In genomic region chr16:12362482-12363458, GRCh38 we compare ENCODE assay signal across 13 cellular contexts.
DNase-seq lines count a peak whose midpoint lies in the region; ATAC-seq and TF ChIP-seq lines count a peak whose summit lies in the region.
"Had no signal": no experiment of that assay in that cellular context is flagged by ENCODE, and none has a peak within 500 bp of the region (broad histone marks: within the 10 kb centered on the region; RNA-seq: fewer than 3 reads in every experiment).

No MANE protein-coding gene starts in this region.

- H3K9me3 Mint-ChIP-seq in glutamatergic neuron (ENCODE audit: unreplicated experiment), result no peaks in the 10 kb centered on the region

- H3K27ac Mint-ChIP-seq in glutamatergic neuron (ENCODE audit: unreplicated experiment), result peak overlapping the region; percentile 97
- H3K27ac Mint-ChIP-seq: activated naive CD8-positive, alpha-beta T cell treated with anti-CD3 and anti-CD28 coated beads, Interleukin-2, amount 50 U/mL, for 24 hours had no signal

- no peak overlapping the region for H3K27ac ChIP-seq in aorta (ENCODE audit: low read depth in 1 of 2, low read length in 2 of 2)

- peaks cover 0 to 3% of the 10 kb centered on the region in 2 donors for H3K36me3 ChIP-seq in aorta (ENCODE audit: control insufficient read depth in 1 of 2, insufficient read depth in 2 of 2, low read length in 1 of 2)

- WGBS in aorta, 2 donors, result 27 to 40% methylated on average over 10 of the region's 10 CpGs

- peaks cover 1% of the 10 kb centered on the region for H3K27me3 Mint-ChIP-seq in glutamatergic neuron (ENCODE audit: unreplicated experiment)
- H3K27me3 Mint-ChIP-seq: activated naive CD8-positive, alpha-beta T cell treated with anti-CD3 and anti-CD28 coated beads, Interleukin-2, amount 50 U/mL, for 24 hours had no signal

- no peaks in the 10 kb centered on the region for H3K4me1 ChIP-seq in aorta (ENCODE audit: control insufficient read depth in 1 of 2, insufficient read depth in 2 of 2, low read length in 2 of 2)

- ATAC-seq in Right ventricle myocardium inferior (peak; percentile 90), aorta (ENCODE audit: low FRiP score) (peak; percentile 79), GM21526 (IDR thresholded peaks at IDR 0.05; ENCODE audit: low FRiP score, unreplicated experiment) (no peak)
- ATAC-seq: activated naive CD8-positive, alpha-beta T cell treated with anti-CD3 and anti-CD28 coated beads, Interleukin-2, amount 50 U/mL, for 24 hours had no signal

- H3K27me3 ChIP-seq in aorta (ENCODE audit: control insufficient read depth in 1 of 2, insufficient read depth in 2 of 2, low read length in 1 of 2), result no peaks in the 10 kb centered on the region

- peaks cover 31% of the 10 kb centered on the region for H3K4me1 Mint-ChIP-seq in glutamatergic neuron (ENCODE audit: low read depth, unreplicated experiment)
- H3K4me1 Mint-ChIP-seq: activated naive CD8-positive, alpha-beta T cell treated with anti-CD3 and anti-CD28 coated beads, Interleukin-2, amount 50 U/mL, for 24 hours had no signal

- H3K4me3 ChIP-seq in aorta (ENCODE audit: low read length in 2 of 2), result no peak overlapping the region

- intact Hi-C loops in Right ventricle myocardium inferior (cut with DNase I), result no loop called here
- intact Hi-C loops in cardiac septum (cut with DNase I), result no loop called here
- intact Hi-C loops in aorta (cut with DNase I), result no loop called here

- peak overlapping the region; percentile 36 for H3K4me3 Mint-ChIP-seq in glutamatergic neuron (ENCODE audit: unreplicated experiment)
- H3K4me3 Mint-ChIP-seq: activated naive CD8-positive, alpha-beta T cell treated with anti-CD3 and anti-CD28 coated beads, Interleukin-2, amount 50 U/mL, for 24 hours had no signal

- no peaks in the 10 kb centered on the region for H3K9me3 ChIP-seq in aorta (ENCODE audit: control insufficient read depth, low read length)

- TF ChIP-seq CTCF in glutamatergic neuron (IDR thresholded peaks at IDR 0.05; ENCODE audit: partially characterized antibody, unreplicated experiment), result peak; percentile 22

- H3K36me3 Mint-ChIP-seq in glutamatergic neuron (ENCODE audit: unreplicated experiment), result peaks cover 4% of the 10 kb centered on the region

- DNase-seq in Right ventricle myocardium inferior (ENCODE audit: missing footprints) (no peak), cardiac septum (ENCODE audit: low spot score) (no peak), glutamatergic neuron (peak; percentile 92), pons (ENCODE audit: low spot score) (peak; percentile 84), aorta (peak in 1 of 2 donors; percentile 65), iPS-NIHi7 (ENCODE audit: extremely low spot score) (no peak), NCI-H226 (no peak)
- DNase-seq: 8988T; activated CD8-positive, alpha-beta memory T cell treated with anti-CD3 and anti-CD28 coated beads, Interleukin-2, amount 50 U/mL, for 4 hours; activated naive CD8-positive, alpha-beta T cell treated with anti-CD3 and anti-CD28 coated beads, Interleukin-2, amount 50 U/mL, for 24 hours; NCI-H510A treated with DMSO at 0.1 percent for 48 hours; trophoblast cell had no signal

Comparison
In these comparisons a context has a peak if more than half of its experiments do, and no peak if none do; other contexts are left out.
1. DNase-seq: peak in glutamatergic neuron (single experiment) and pons (single experiment); none in Right ventricle myocardium inferior (single experiment), cardiac septum (single experiment), iPS-NIHi7 (single experiment) and NCI-H226 (single experiment).